ENCODE assay signal across 30 cellular contexts in the genomic region with DNA sequence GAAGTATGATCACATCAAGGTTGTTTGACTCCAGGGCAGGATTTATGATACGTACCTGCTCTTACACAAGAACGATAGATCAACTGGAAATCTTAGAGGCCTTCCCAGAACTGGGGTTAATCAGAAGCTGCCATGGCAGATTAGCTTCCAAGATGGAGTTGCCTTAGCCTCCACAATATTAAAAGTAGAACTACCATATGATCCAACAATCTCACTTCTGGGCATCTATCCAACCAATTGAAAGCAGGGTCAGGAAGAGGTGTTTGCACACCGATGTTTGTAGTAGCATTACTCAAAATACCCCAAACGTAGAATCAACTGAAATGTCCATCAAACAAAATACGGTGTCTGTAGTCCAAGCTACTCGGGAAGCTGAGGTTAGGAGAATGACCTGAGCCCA. TPM values are rescaled to one million over a fixed set of nuclear protein-coding genes. Genes with fewer than 3 reads are reported as not detected.
DNase-seq lines count a peak whose midpoint lies in the region; ATAC-seq, FAIRE-seq and TF ChIP-seq lines count a peak whose summit lies in the region.
"Had no signal": no experiment of that assay in that cellular context is flagged by ENCODE, and none has a peak within 500 bp of the region (broad histone marks: within the 10 kb centered on the region; RNA-seq: fewer than 3 reads in every experiment).

No MANE protein-coding gene starts in this region.

- H3K9ac ChIP-seq in BLaER1 (no peak overlapping the region), endothelial cell of umbilical vein (replicated peaks; ENCODE audit: extremely low read depth, insufficient read depth, low read length) (no peak overlapping the region), MM.1S (ENCODE audit: low read length) (no peak overlapping the region)

- CTCF ChIA-PET in endothelial cell of umbilical vein (lab: Charles Lee), result no interaction called here

- TF ChIP-seq POLR2A in endothelial cell of umbilical vein (IDR thresholded peaks at IDR 0.05; ENCODE audit: low read depth, low read length), result no peak

- H4K20me1 ChIP-seq in BLaER1 (peaks cover 36% of the 10 kb centered on the region), endothelial cell of umbilical vein (replicated peaks; ENCODE audit: control insufficient read depth, extremely low read depth, insufficient read depth, low read length) (no peaks in the 10 kb centered on the region), MM.1S (ENCODE audit: insufficient read depth, low read length) (no peaks in the 10 kb centered on the region)

- H3K4me3 ChIP-seq in BLaER1 (no peak overlapping the region), endothelial cell of umbilical vein (replicated peaks in 1 of 3; ENCODE audit: insufficient read depth in 1 of 3, low read depth in 1 of 3, low read length in 3 of 3) (no peak overlapping the region), MM.1S (ENCODE audit: low read length) (no peak overlapping the region)
- H3K4me3 ChIP-seq: ascending aorta, upper lobe of right lung had no signal

- intact Hi-C loops in endothelial cell of umbilical vein (cut with micrococcal nuclease), result no loop called here

- dilution Hi-C loops in endothelial cell of umbilical vein (cut with MboI; ENCODE audit: extremely low pct_ligation_motif_present, low sequenced_read_pairs), result no loop called here

- FAIRE-seq in endothelial cell of umbilical vein (lab: Jason Lieb, UNC), result peak; percentile 4
- FAIRE-seq: GM12891, H54, HTR-8/SVneo, kidney had no signal

- H3K36me3 ChIP-seq in BLaER1 (peaks cover 60% of the 10 kb centered on the region), endothelial cell of umbilical vein (ENCODE audit: control insufficient read depth in 2 of 2, extremely low read depth in 1 of 2, insufficient read depth in 2 of 2, low read length in 2 of 2) (peaks cover 0 to 19% of the 10 kb centered on the region in 2 experiments), MM.1S (replicated peaks; ENCODE audit: insufficient read depth, low read length) (no peaks in the 10 kb centered on the region)

- no peak for TF ChIP-seq CTCF in endothelial cell of umbilical vein (IDR thresholded peaks at IDR 0.05; ENCODE audit: extremely low read depth in 1 of 2, insufficient read depth in 1 of 2, low read depth in 1 of 2, low read length in 2 of 2)
- no peak for TF ChIP-seq CTCF in MM.1S (IDR thresholded peaks at IDR 0.05; ENCODE audit: low read length)

- H3K9me3 ChIP-seq in BLaER1, result no peaks in the 10 kb centered on the region
- no peaks in the 10 kb centered on the region for H3K9me3 ChIP-seq in T-helper 17 cell (ENCODE audit: control insufficient read depth, low read length, poor library complexity, severe bottlenecking)
- no peaks in the 10 kb centered on the region for H3K9me3 ChIP-seq in endothelial cell of umbilical vein (replicated peaks; ENCODE audit: control insufficient read depth, insufficient read depth, low read length)
- no peaks in the 10 kb centered on the region for H3K9me3 ChIP-seq in MM.1S (replicated peaks; ENCODE audit: insufficient read depth, low read length)
- H3K9me3 ChIP-seq: ascending aorta, upper lobe of right lung had no signal

- H3K27me3 ChIP-seq in BLaER1, result no peaks in the 10 kb centered on the region
- no peaks in the 10 kb centered on the region for H3K27me3 ChIP-seq in endothelial cell of umbilical vein (ENCODE audit: control insufficient read depth in 2 of 2, insufficient read depth in 2 of 2, low read length in 2 of 2)
- no peaks in the 10 kb centered on the region for H3K27me3 ChIP-seq in MM.1S (replicated peaks; ENCODE audit: insufficient read depth, low read length)
- H3K27me3 ChIP-seq: ascending aorta, upper lobe of right lung had no signal

- H3F3A ChIP-seq in MM.1S (ENCODE audit: insufficient read depth, low read length), result peaks cover 49% of the 10 kb centered on the region

- peaks cover 11% of the 10 kb centered on the region for H3K36me3 Mint-ChIP-seq in T-helper 17 cell (ENCODE audit: low read depth)

- no peaks in the 10 kb centered on the region for H3K9me2 ChIP-seq in MM.1S (replicated peaks; ENCODE audit: insufficient read depth, low read length)

- H3K4me3 Mint-ChIP-seq in T-helper 17 cell, result no peak overlapping the region
- H3K4me3 Mint-ChIP-seq: activated CD8-positive, alpha-beta T cell treated with anti-CD3 and anti-CD28 coated beads, Interleukin-2, amount 10 ng/mL, durations not matched to agents 7 days and 5 days; activated naive CD4-positive, alpha-beta T cell treated with anti-CD3 and anti-CD28 coated beads for 36 hours; activated T-cell treated with anti-CD3 and anti-CD28 coated beads, Interleukin-2, amount 50 U/mL, for 4 hours; WTC11 had no signal

- H3K4me2 ChIP-seq in BLaER1, result peak overlapping the region; percentile 94
- no peak overlapping the region for H3K4me2 ChIP-seq in endothelial cell of umbilical vein (ENCODE audit: insufficient read depth, low read length)
- H3K4me2 ChIP-seq in MM.1S (ENCODE audit: low read depth, low read length), result no peak overlapping the region

- DNase-seq in DMS53 (lab: John Stamatoyannopoulos, UW) (peak; percentile 33), DMS53 treated with DMSO at 0.1 percent for 48 hours (lab: John Stamatoyannopoulos, UW; ENCODE audit: unreplicated experiment) (no peak), T-helper 17 cell (no peak), endothelial cell of umbilical vein (ENCODE audit: low read depth, low spot score) (no peak), MM.1S (no peak)
- DNase-seq in stimulated activated CD4-positive, alpha-beta T cell treated with anti-CD3 and anti-CD28 coated beads, Interleukin-15, amount 100 ng/mL, for 24 hours, result no peak
- no peak for DNase-seq in stimulated activated CD8-positive, alpha-beta memory T cell treated with anti-CD3 and anti-CD28 coated beads, Interleukin-4, amount 100 ng/mL, for 48 hours
- DNase-seq: activated CD8-positive, alpha-beta T cell treated with anti-CD3 and anti-CD28 coated beads, Interleukin-2, amount 10 ng/mL, durations not matched to agents 7 days and 5 days; activated naive CD4-positive, alpha-beta T cell treated with anti-CD3 and anti-CD28 coated beads for 36 hours; activated T-cell treated with anti-CD3 and anti-CD28 coated beads, Interleukin-2, amount 50 U/mL, for 4 hours; Kasumi-1; NCI-H1694; NCI-H2171; NCI-H524; T1000; upper lobe of right lung had no signal

- H3K79me2 ChIP-seq in endothelial cell of umbilical vein (ENCODE audit: control insufficient read depth, insufficient read depth, low read length), result no peaks in the 10 kb centered on the region
- 0 out of 2 replicates have a peak, but pooled peaks cover 4% of the 10 kb centered on the region for H3K79me2 ChIP-seq in MM.1S (ENCODE audit: low read length)

- peaks cover 28% of the 10 kb centered on the region for H3K4me1 Mint-ChIP-seq in T-helper 17 cell
- H3K4me1 Mint-ChIP-seq: neural crest cell had no signal

- BruUV-seq in endothelial cell of umbilical vein (replicated peaks; lab: Mats Ljungman, UMichigan), result no TSS peak

- H2AFZ ChIP-seq in endothelial cell of umbilical vein (ENCODE audit: low read depth, low read length) (no peak overlapping the region), MM.1S (ENCODE audit: low read length) (no peak overlapping the region)

- POLR2A ChIA-PET in endothelial cell of umbilical vein (lab: Charles Lee), result no interaction called here

- H3K4me1 ChIP-seq in BLaER1, result peaks cover 59% of the 10 kb centered on the region
- H3K4me1 ChIP-seq in endothelial cell of umbilical vein (ENCODE audit: control insufficient read depth, extremely low read depth, insufficient read depth, low read length), result no peaks in the 10 kb centered on the region
- peaks cover 36% of the 10 kb centered on the region for H3K4me1 ChIP-seq in MM.1S (ENCODE audit: low read length)
- H3K4me1 ChIP-seq: ascending aorta had no signal

- H3K27ac ChIP-seq in BLaER1, result no peak overlapping the region
- H3K27ac ChIP-seq in endothelial cell of umbilical vein (ENCODE audit: insufficient read depth, low read depth, low read length), result no peak overlapping the region
- H3K27ac ChIP-seq in MM.1S (ENCODE audit: low read length), result no peak overlapping the region
- H3K27ac ChIP-seq: ascending aorta, upper lobe of right lung had no signal

- no peaks in the 10 kb centered on the region for H3K9me1 ChIP-seq in endothelial cell of umbilical vein (replicated peaks; ENCODE audit: control insufficient read depth, extremely low read depth, insufficient read depth, low read length)

- ATAC-seq in T-helper 17 cell, result no peak
- ATAC-seq: activated CD8-positive, alpha-beta T cell treated with anti-CD3 and anti-CD28 coated beads, Interleukin-2, amount 10 ng/mL, durations not matched to agents 7 days and 5 days; right cardiac atrium; upper lobe of right lung; WTC11 had no signal

- H3K27ac Mint-ChIP-seq in T-helper 17 cell, result peak overlapping the region; percentile 19
- H3K27ac Mint-ChIP-seq: activated naive CD4-positive, alpha-beta T cell treated with anti-CD3 and anti-CD28 coated beads for 36 hours had no signal

- no peaks in the 10 kb centered on the region for H3K27me3 Mint-ChIP-seq in T-helper 17 cell

RNA-seq across cellular contexts. Expression of gene PILRB, which starts 6.6 kb away (rescaled TPM):
- 10 to 100 TPM; 71.6 to 97.2 TPM for total RNA-seq in T-helper 17 cell
- 36.5 and 42.5 TPM in 2 replicates for total RNA-seq in endothelial cell of umbilical vein
- polyA plus RNA-seq in endothelial cell of umbilical vein, result 45.2 and 47.9 TPM in 2 replicates
- 16.7 and 21.8 TPM in 2 replicates for polyA plus RNA-seq in endothelial cell of umbilical vein (2011; cell fraction: cytosol; rRNA removed)
- 324 and 367 TPM in 2 replicates for polyA plus RNA-seq in endothelial cell of umbilical vein (2011; cell fraction: nucleus; rRNA removed)
- polyA plus RNA-seq in endothelial cell of umbilical vein (2012), result 25.3 and 26.8 TPM in 2 replicates
- 34.0 and 44.1 TPM in 2 replicates for polyA minus RNA-seq in endothelial cell of umbilical vein
- polyA minus RNA-seq in endothelial cell of umbilical vein (2011; cell fraction: cytosol; rRNA and poly(A)+ RNA removed), result 5.8 TPM
- 48.4 and 58.6 TPM in 2 replicates for polyA minus RNA-seq in endothelial cell of umbilical vein (2011; cell fraction: nucleus; rRNA and poly(A)+ RNA removed)

RNA-seq across cellular contexts. Expression of gene PILRA, which starts 8.8 kb away (rescaled TPM):
- total RNA-seq in T-helper 17 cell, result 10 to 100 TPM in 1 of 2 donors, 1 to 10 TPM in 1; 3.1 to 14.5 TPM
- 0.53 and 1.3 TPM in 2 replicates for total RNA-seq in endothelial cell of umbilical vein
- 0.61 and 0.67 TPM in 2 replicates for polyA plus RNA-seq in endothelial cell of umbilical vein
- polyA plus RNA-seq in endothelial cell of umbilical vein (2011; cell fraction: cytosol; rRNA removed), result 0.32 and 0.39 TPM in 2 replicates
- polyA plus RNA-seq in endothelial cell of umbilical vein (2011; cell fraction: nucleus; rRNA removed), result 3.6 and 4.8 TPM in 2 replicates
- 1.8 and 3.6 TPM in 2 replicates for polyA plus RNA-seq in endothelial cell of umbilical vein (2012)
- polyA minus RNA-seq in endothelial cell of umbilical vein, result 1.5 and 1.8 TPM in 2 replicates
- 1.5 TPM for polyA minus RNA-seq in endothelial cell of umbilical vein (2011; cell fraction: cytosol; rRNA and poly(A)+ RNA removed)
- polyA minus RNA-seq in endothelial cell of umbilical vein (2011; cell fraction: nucleus; rRNA and poly(A)+ RNA removed), result 2.4 and 2.6 TPM in 2 replicates
- total RNA-seq: dermis microvascular lymphatic vessel endothelial cell had no signal

RNA-seq across cellular contexts. Expression of gene SPDYE3, which starts 57.0 kb away (rescaled TPM):
- total RNA-seq in T-helper 17 cell, result not detected
- not detected in 2 replicates for total RNA-seq in endothelial cell of umbilical vein
- not detected in 2 replicates for polyA plus RNA-seq in endothelial cell of umbilical vein
- not detected in 2 replicates for polyA plus RNA-seq in endothelial cell of umbilical vein (2011; cell fraction: cytosol; rRNA removed)
- not detected in 2 replicates for polyA plus RNA-seq in endothelial cell of umbilical vein (2011; cell fraction: nucleus; rRNA removed)
- 3.0 and 3.8 TPM in 2 replicates for polyA plus RNA-seq in endothelial cell of umbilical vein (2012)
- not detected in 2 replicates for polyA minus RNA-seq in endothelial cell of umbilical vein
- not detected for polyA minus RNA-seq in endothelial cell of umbilical vein (2011; cell fraction: cytosol; rRNA and poly(A)+ RNA removed)
- polyA minus RNA-seq in endothelial cell of umbilical vein (2011; cell fraction: nucleus; rRNA and poly(A)+ RNA removed), result not detected in 2 replicates
- total RNA-seq: activated CD8-positive, alpha-beta T cell treated with anti-CD3 and anti-CD28 coated beads, Interleukin-2, amount 10 ng/mL, durations not matched to agents 7 days and 5 days; activated naive CD4-positive, alpha-beta T cell treated with anti-CD3 and anti-CD28 coated beads for 36 hours; activated T-cell treated with anti-CD3 and anti-CD28 coated beads, Interleukin-2, amount 50 U/mL, for 4 hours; ascending aorta; cardiac septum; dermis microvascular lymphatic vessel endothelial cell; glomerular endothelial cell; kidney; lower leg skin; neural crest cell; right cardiac atrium; subcutaneous adipose tissue; upper lobe of right lung; WTC11 had no signal
